ENCODE assay signal across 15 cellular contexts in genomic region chr12:48512855-48513254, GRCh38. TPM values are rescaled to one million over a fixed set of nuclear protein-coding genes. Genes with fewer than 3 reads are reported as not detected.
DNase-seq lines count a peak whose midpoint lies in the region; ATAC-seq and TF ChIP-seq lines count a peak whose summit lies in the region.
"Had no signal": no experiment of that assay in that cellular context is flagged by ENCODE, and none has a peak within 500 bp of the region (broad histone marks: within the 10 kb centered on the region; RNA-seq: fewer than 3 reads in every experiment).

No MANE protein-coding gene starts in this region.

- peaks cover 12% of the 10 kb centered on the region for H3K27me3 Mint-ChIP-seq in T-helper 17 cell

- H3K4me3 Mint-ChIP-seq in T-helper 17 cell, result no peak overlapping the region
- H3K4me3 Mint-ChIP-seq: natural killer cell; T-helper 2 cell treated with Interferon-gamma antibody and Interleukin-4, amounts not matched to agents 5 μg/mL and 100 μg/mL, for 36 hours had no signal

- H3K27ac Mint-ChIP-seq in T-helper 17 cell, result no peak overlapping the region
- H3K27ac Mint-ChIP-seq: natural killer cell; T-helper 2 cell treated with Interferon-gamma antibody and Interleukin-4, amounts not matched to agents 5 μg/mL and 100 μg/mL, for 36 hours had no signal

- H3K36me3 Mint-ChIP-seq in T-helper 17 cell (ENCODE audit: low read depth), result no peaks in the 10 kb centered on the region
- H3K36me3 Mint-ChIP-seq: natural killer cell had no signal

- POLR2A ChIA-PET in RWPE1 (lab: Yijun Ruan, JAX; ENCODE audit: low non-redundant PET), result no interaction called here

- H3K4me1 Mint-ChIP-seq in T-helper 17 cell, result no peaks in the 10 kb centered on the region
- H3K4me1 Mint-ChIP-seq: natural killer cell had no signal

- no peak for TF ChIP-seq CTCF in RWPE1 (conservative IDR thresholded peaks at IDR 0.05; ENCODE audit: low read depth)

- ATAC-seq in GM18511 (IDR thresholded peaks at IDR 0.05; ENCODE audit: unreplicated experiment), result peak; percentile 86
- peak; percentile 94 for ATAC-seq in GM19452 (IDR thresholded peaks at IDR 0.05; ENCODE audit: unreplicated experiment)
- peak; percentile 90 for ATAC-seq in HG02884 (IDR thresholded peaks at IDR 0.05; ENCODE audit: unreplicated experiment)
- ATAC-seq in T-helper 17 cell, result peak; percentile 35
- ATAC-seq: natural killer cell, PC-3 had no signal

- CTCF ChIA-PET in RWPE1 (lab: Yijun Ruan, JAX), result no interaction called here

- no peaks in the 10 kb centered on the region for H3K9me3 ChIP-seq in T-helper 17 cell (ENCODE audit: control insufficient read depth, low read length, poor library complexity, severe bottlenecking)

- H3K27ac ChIP-seq in caudate nucleus (ENCODE audit: low read depth, low read length) (no peak overlapping the region), RWPE1 (no peak overlapping the region)

- DNase-seq in T-helper 17 cell (no peak), LoVo (ENCODE audit: low spot score) (no peak), caudate nucleus (lab: John Stamatoyannopoulos, UW) (no peak), RWPE1 (ENCODE audit: low spot score) (no peak)
- DNase-seq: COR-L47; kidney glomerular epithelial cell; natural killer cell; PC-3; stimulated activated CD8-positive, alpha-beta memory T cell treated with anti-CD3 and anti-CD28 coated beads, Interleukin-4, amount 100 ng/mL, for 48 hours had no signal

RNA-seq across cellular contexts. Expression of gene OR8S1, which starts 12.6 kb away (rescaled TPM):
- total RNA-seq in T-helper 17 cell, result not detected
- total RNA-seq: HT-29, natural killer cell, PC-3, skeletal muscle tissue had no signal

RNA-seq across cellular contexts. Expression of gene C12orf54, which starts 30.6 kb away (rescaled TPM):
- total RNA-seq in T-helper 17 cell, result not detected
- total RNA-seq: HT-29, natural killer cell, PC-3, skeletal muscle tissue had no signal

RNA-seq across cellular contexts. Expression of gene ANP32D, which starts 40.5 kb away (rescaled TPM):
- total RNA-seq in T-helper 17 cell, result not detected
- total RNA-seq: HT-29, natural killer cell, PC-3, skeletal muscle tissue had no signal

RNA-seq across cellular contexts. Expression of gene LALBA, which starts 57.0 kb away (rescaled TPM):
- not detected for total RNA-seq in T-helper 17 cell
- total RNA-seq: HT-29, natural killer cell, PC-3, skeletal muscle tissue had no signal

Comparison
In these comparisons a context has a peak if more than half of its experiments do, and no peak if none do; other contexts are left out.
1. ATAC-seq: peak in every context shown above with its lines; median percentile 94 in GM19452; 90 in HG02884; 86 in GM18511; 35 in T-helper 17 cell.